Comparison of ENCODE assay signal across 8 cellular contexts in genomic region chr1:43367904-43368645, GRCh38. TPM values are rescaled to one million over a fixed set of nuclear protein-coding genes. Genes with fewer than 3 reads are reported as not detected.
DNase-seq lines count a peak whose midpoint lies in the region; ATAC-seq and TF ChIP-seq lines count a peak whose summit lies in the region.

Gene ELOVL1 (minus strand): TSS chr1:43368011. CDS start chr1:43365609, 2,402 bp downstream.

- ATAC-seq in GM19395 (IDR thresholded peaks at IDR 0.05; ENCODE audit: unreplicated experiment) (peak; percentile 65), HG03571 (IDR thresholded peaks at IDR 0.05; ENCODE audit: unreplicated experiment) (peak; percentile 71), lower lobe of right lung (peak; percentile 96 to 97)

- H3K27me3 ChIP-seq in duodenal mucosa (ENCODE audit: control insufficient read depth in 1 of 2, insufficient read depth in 2 of 2, low read length in 2 of 2): no peaks in the 10 kb centered on the region
- no peaks in the 10 kb centered on the region for H3K27me3 ChIP-seq in lower lobe of right lung (ENCODE audit: low read depth)

- H3K27ac ChIP-seq in duodenal mucosa (ENCODE audit: low read depth, low read length): peak within 1 kb of the TSS; percentile 94
- H3K27ac ChIP-seq in lower lobe of right lung: peak within 1 kb of the TSS; percentile 95

- H3K36me3 ChIP-seq in duodenal mucosa (ENCODE audit: control insufficient read depth in 1 of 2, insufficient read depth in 2 of 2, low read length in 2 of 2) (peaks cover 20 to 25% of the 10 kb centered on the region in 2 donors), lower lobe of right lung (peaks cover 25% of the 10 kb centered on the region)

- intact Hi-C loops in lower lobe of right lung (cut with DNase I): no loop called here

- peak; percentile 96 for DNase-seq in CD1c-positive myeloid dendritic cell (ENCODE audit: extremely low spot score)
- DNase-seq in NCI-H82 (lab: John Stamatoyannopoulos, UW): peak; percentile 93
- peak; percentile 91 to 92 for DNase-seq in activated CD4-positive, alpha-beta T cell treated with anti-CD3 and anti-CD28 coated beads, Interleukin-2, amount 50 U/mL, for 48 hours
- DNase-seq in lower lobe of right lung: peak; percentile 96
- peak; percentile 70 to 92 (median 87) for DNase-seq in stimulated activated CD4-positive, alpha-beta T cell treated with anti-CD3 and anti-CD28 coated beads, TNF-alpha, amount 100 ng/mL, for 24 hours (ENCODE audit: low read depth in 3 of 3)

- no peaks in the 10 kb centered on the region for H3K9me3 ChIP-seq in duodenal mucosa (ENCODE audit: control insufficient read depth in 1 of 2, low read length in 2 of 2)
- no peaks in the 10 kb centered on the region for H3K9me3 ChIP-seq in lower lobe of right lung

- H3K9ac ChIP-seq in duodenal mucosa (ENCODE audit: low read depth in 1 of 2, low read length in 2 of 2): peak within 1 kb of the TSS; percentile 96 to 99

- peak within 1 kb of the TSS; percentile 90 to 92 for H3K4me3 ChIP-seq in duodenal mucosa (ENCODE audit: low read depth in 1 of 2, low read length in 2 of 2)
- H3K4me3 ChIP-seq in lower lobe of right lung: peak within 1 kb of the TSS; percentile 87

- no peak for TF ChIP-seq CTCF in lower lobe of right lung (IDR thresholded peaks at IDR 0.05)

- H3K4me1 ChIP-seq in duodenal mucosa (ENCODE audit: control insufficient read depth in 1 of 2, insufficient read depth in 2 of 2, low read length in 2 of 2) (peaks cover 37 to 42% of the 10 kb centered on the region in 2 donors), lower lobe of right lung (peaks cover 35% of the 10 kb centered on the region)

RNA-seq across cellular contexts. Expression of gene ELOVL1, which starts in this region (rescaled TPM):
- total RNA-seq in lower lobe of right lung: 99.8 TPM

Comparison
In these comparisons a context has a peak if more than half of its experiments do, and no peak if none do; other contexts are left out.
1. Peak in every context shown above with its lines: DNase-seq, ATAC-seq, H3K4me3 ChIP-seq and H3K27ac ChIP-seq.